24 cellular contexts compared by ENCODE assay signal in genomic region chr17:71580220-71580619, GRCh38.
"Had no signal": no experiment of that assay in that cellular context is flagged by ENCODE, and none has a peak within 500 bp of the region (broad histone marks: within the 10 kb centered on the region; RNA-seq: fewer than 3 reads in every experiment).

No MANE protein-coding gene starts in this region.

- DNase-seq: cortex of kidney; dorsolateral prefrontal cortex; effector CD8-positive, alpha-beta T cell; glutamatergic neuron; immature natural killer cell; kidney; left cardiac atrium; left ventricle myocardium inferior; lower lobe of right lung; mesenchymal stem cell; midbrain; occipital lobe; pancreas; retina; right lobe of liver; stimulated activated CD4-positive, alpha-beta T cell treated with anti-CD3 and anti-CD28 coated beads, Interleukin-4, amount 100 ng/mL, for 4 hours; stimulated activated naive B cell treated with anti-CD40 and anti-IgM and Interleukin-4, amounts not matched to agents 10 μg/mL and 1 μg/mL and 100 μg/mL, for 72 hours; stomach; substantia nigra; transverse colon had no signal

- H3K4me3 ChIP-seq: dorsolateral prefrontal cortex, esophagus muscularis mucosa, gastroesophageal sphincter, left ventricle myocardium inferior, lower lobe of right lung, pancreas, prostate gland, right lobe of liver, stomach, thoracic aorta, transverse colon had no signal

- FAIRE-seq: kidney, pancreas had no signal
